Comparison of ENCODE assay signal across 8 cellular contexts in the genomic region with DNA sequence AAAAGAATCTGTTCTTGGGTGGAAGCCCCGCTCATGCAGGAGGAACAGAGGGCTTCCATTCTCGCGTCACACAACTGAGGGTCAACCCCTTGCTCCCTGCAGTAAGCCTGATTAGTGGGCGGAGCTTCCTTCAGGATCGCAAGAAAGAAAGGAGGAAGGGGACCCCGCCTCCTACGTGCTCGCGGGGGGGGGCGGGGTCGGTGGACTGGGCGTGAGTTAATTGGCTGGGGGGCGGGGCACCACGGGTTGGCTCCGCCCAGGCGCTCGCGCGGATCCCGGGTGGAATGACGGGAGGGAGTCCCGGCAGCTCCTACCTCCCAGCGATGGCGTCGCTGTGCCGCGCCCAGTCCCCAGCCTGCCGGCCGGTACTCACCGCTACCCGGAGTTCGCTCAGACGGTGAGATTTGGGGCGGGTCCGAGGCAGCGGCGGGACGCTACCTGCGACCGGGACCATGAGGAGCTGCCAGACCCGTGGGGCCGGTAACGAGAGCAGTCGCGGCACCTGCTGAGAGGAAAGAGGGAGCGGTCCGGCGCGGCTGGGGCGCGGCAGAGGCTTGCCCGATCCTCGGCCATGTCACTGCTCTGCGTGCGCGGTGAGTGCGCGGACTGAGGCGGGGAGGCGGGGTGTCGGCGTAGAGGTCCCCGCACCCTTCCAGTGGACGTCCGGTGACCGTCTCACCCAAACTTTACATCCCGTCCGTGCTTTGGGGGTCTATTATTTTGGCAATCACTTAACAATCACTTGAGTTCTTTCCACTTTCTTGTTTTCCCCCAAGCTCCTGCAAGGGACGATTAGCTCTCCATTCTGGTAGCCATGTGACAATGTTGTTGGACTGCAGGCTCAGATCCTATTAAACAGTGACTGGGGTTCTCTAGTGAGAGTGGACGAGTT. TPM values are rescaled to one million over a fixed set of nuclear protein-coding genes. Genes with fewer than 3 reads are reported as not detected.
DNase-seq lines count a peak whose midpoint lies in the region; ATAC-seq, FAIRE-seq and TF ChIP-seq lines count a peak whose summit lies in the region.

Gene UNC13B, plus strand, starts transcription at position 297 of the 892 bp plus-strand sequence. Its CDS starts 275 bp downstream, at position 572.

- H3K27me3 ChIP-seq in HAP-1 (ENCODE audit: low read depth) (no peaks in the 10 kb centered on the region), adrenal gland (no peaks in the 10 kb centered on the region), pancreas (no peaks in the 10 kb centered on the region), thymus (ENCODE audit: control insufficient read depth, insufficient read depth) (peaks cover 9% of the 10 kb centered on the region)

- H3K27ac ChIP-seq in adrenal gland (peak within 1 kb of the TSS; percentile 78 to 100 (median 91)), pancreas (peak within 1 kb of the TSS; percentile 90 to 95 (median 93)), thymus (ENCODE audit: low read depth) (no peak within 1 kb of the TSS)

- no peak for FAIRE-seq in pancreas (lab: Jason Lieb, UNC)

- DNase-seq in DMS53 treated with DMSO at 0.1 percent for 48 hours (lab: John Stamatoyannopoulos, UW; ENCODE audit: unreplicated experiment) (peak; percentile 63), HAP-1 (ENCODE audit: low spot score in 2 of 2) (peak; percentile 91 to 96), NCI-H1092 treated with DMSO at 0.1 percent for 48 hours (lab: John Stamatoyannopoulos, UW) (peak; percentile 97), SW480 (ENCODE audit: low spot score) (peak; percentile 91), adrenal gland (peak; percentile 96 to 98 (median 97)), cardiac septum (ENCODE audit: low spot score) (peak; percentile 96), pancreas (peak; percentile 94 to 99 (median 98))

- no peaks in the 10 kb centered on the region for H3K36me3 ChIP-seq in HAP-1 (replicated peaks)
- H3K36me3 ChIP-seq in adrenal gland (replicated peaks in 1 of 2) = no peaks in the 10 kb centered on the region
- no peaks in the 10 kb centered on the region for H3K36me3 ChIP-seq in pancreas
- no peaks in the 10 kb centered on the region for H3K36me3 ChIP-seq in thymus (ENCODE audit: control insufficient read depth, insufficient read depth)

- H3K4me3 ChIP-seq in HAP-1 (peak within 1 kb of the TSS; percentile 80), adrenal gland (peak within 1 kb of the TSS; percentile 45 to 97 (median 72)), pancreas (peak within 1 kb of the TSS; percentile 61 to 76 (median 69)), thymus (ENCODE audit: low read length) (peak within 1 kb of the TSS; percentile 54)

- 0 to 1% (median 0%) methylated on average over 9 to 70 of the region's 70 CpGs for WGBS in adrenal gland, 4 donors
- WGBS in pancreas, 2 donors = 0 to 1% methylated on average over 63 to 70 of the region's 70 CpGs
- under 1% methylated on average over 70 of the region's 70 CpGs for WGBS in thymus

- peak; percentile 96 to 99 (median 98) for ATAC-seq in pancreas

- TF ChIP-seq POLR2A in adrenal gland (IDR thresholded peaks at IDR 0.05) = peak; percentile 74 to 97

- TF ChIP-seq CTCF in adrenal gland (IDR thresholded peaks at IDR 0.05) = peak in 4 of 6 experiments; percentile 9 to 31 (median 24)
- TF ChIP-seq CTCF in pancreas (IDR thresholded peaks at IDR 0.05) = peak in 1 of 4 donors; percentile 7

- in situ Hi-C loops in HAP-1 (cut with MboI; ENCODE audit: low sequenced_read_pairs) = no loop called here

- H3K4me1 ChIP-seq in HAP-1 (peaks cover 34% of the 10 kb centered on the region), adrenal gland (replicated peaks in 1 of 2) (peaks cover 4 to 27% of the 10 kb centered on the region in 2 donors), pancreas (peaks cover 0 to 11% (median 10%) of the 10 kb centered on the region in 3 donors), thymus (ENCODE audit: control insufficient read depth, insufficient read depth, low read length) (peaks cover 4% of the 10 kb centered on the region)

- intact Hi-C loops in adrenal gland (cut with DNase I) (no loop called here), cardiac septum (cut with DNase I) (loop anchor here (1.0 to 5.0 kb wide), 2 partner anchors 47 to 95 kb away; partner anchors contain the start of gene ATOSB), pancreas (cut with DNase I) (loop anchor here in 1 of 3 donors (10.0 kb wide), 1 partner anchor 73 kb away; no protein-coding TSS in a partner anchor)

- no peaks in the 10 kb centered on the region for H3K9me3 ChIP-seq in HAP-1
- H3K9me3 ChIP-seq in adrenal gland (replicated peaks in 1 of 3) = no peaks in the 10 kb centered on the region
- H3K9me3 ChIP-seq in pancreas = no peaks in the 10 kb centered on the region
- H3K9me3 ChIP-seq in thymus (ENCODE audit: control insufficient read depth) = no peaks in the 10 kb centered on the region

RNA-seq across cellular contexts. Expression of gene UNC13B, which starts in this region (rescaled TPM):
- total RNA-seq in adrenal gland (10 to 100 TPM; 25.2 to 42.2 (median 35.5) TPM), cardiac septum (24.7 TPM), pancreas (10 to 100 TPM; 23.7 to 33.8 (median 27.1) TPM)
- polyA plus RNA-seq in adrenal gland (10 to 100 TPM; 11.1 to 31.3 (median 13.3) TPM), pancreas (10 to 100 TPM; 13.3 to 20.8 TPM), thymus (6.9 TPM)
